Comparison of ENCODE assay signal across 2 cellular contexts in genomic region chr2:18721038-18721922, GRCh38.
TF ChIP-seq lines count a peak whose summit lies in the region.

No MANE protein-coding gene starts in this region.

TF ChIP-seq in SK-N-SH, 30 proteins besides CTCF, POLR2A, EP300 and RAD21 (continued from another document):
- TF ChIP-seq USF1 (IDR thresholded peaks at IDR 0.05; ENCODE audit: borderline replicate concordance, low read depth) = no peak
- no peak for TF ChIP-seq EZH2phosphoT487 (IDR thresholded peaks at IDR 0.05; ENCODE audit: borderline replicate concordance, low read depth)
TF ChIP-seq in SK-N-SH: peak in this region for 0.

TF ChIP-seq in SK-N-SH treated with all-trans-retinoic acid at 6 μM for 48 hours, 23 proteins besides CTCF, POLR2A, EP300 and RAD21 (continued from another document):
- TF ChIP-seq PPARA (CRISPR knock-in tag; IDR thresholded peaks at IDR 0.05; ENCODE audit: borderline replicate concordance) (no peak), GLIS3 (CRISPR knock-in tag; IDR thresholded peaks at IDR 0.05) (no peak)
